29 cellular contexts compared by ENCODE assay signal in the genomic region with DNA sequence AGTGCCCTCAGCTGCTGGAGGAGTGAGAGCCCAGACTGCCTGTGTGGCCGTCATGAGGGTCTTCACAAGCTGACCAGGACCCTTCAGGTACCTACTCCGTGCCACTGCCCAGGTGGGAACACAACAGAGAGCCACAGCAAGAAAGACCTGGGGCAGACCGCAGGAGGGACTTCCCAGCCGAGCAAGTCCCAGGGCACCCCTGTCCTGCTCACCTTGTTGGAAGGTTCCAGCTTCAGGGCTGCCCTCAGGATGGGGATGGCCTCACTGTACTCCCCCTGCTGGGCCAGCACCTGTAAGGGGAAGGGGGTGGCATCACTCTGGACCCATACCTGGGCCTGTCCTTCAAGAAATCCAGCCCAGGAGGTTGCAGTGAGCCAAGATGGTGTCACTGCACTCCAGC.
"Had no signal": no experiment of that assay in that cellular context is flagged by ENCODE, and none has a peak within 500 bp of the region (broad histone marks: within the 10 kb centered on the region; RNA-seq: fewer than 3 reads in every experiment).

No MANE protein-coding gene starts in this region.

- H3K4me3 ChIP-seq: left lung, lower lobe of right lung, ovary, smooth muscle cell, suprapubic skin, tibial artery, upper lobe of right lung had no signal

- H3K9me3 ChIP-seq: left lung, lower lobe of right lung, neutrophil, ovary, suprapubic skin, tibial artery, upper lobe of right lung had no signal

- H3K36me3 ChIP-seq: ovary had no signal

- H3K9me3 Mint-ChIP-seq: activated B cell treated with CpG ODN at 0.5 μM for 24 hours; activated naive CD4-positive, alpha-beta T cell treated with anti-CD3 and anti-CD28 coated beads, Interleukin-2, amount 50 U/mL, for 72 hours; activated T-cell treated with anti-CD3 and anti-CD28 coated beads, Interleukin-2, amount 50 U/mL, for 72 hours; nephron; T-helper 2 cell treated with Interferon-gamma antibody and Interleukin-4, amounts not matched to agents 5 μg/mL and 100 μg/mL, for 36 hours had no signal

- H3K27me3 ChIP-seq: left lung, neutrophil, ovary, suprapubic skin, tibial artery, upper lobe of right lung had no signal

- DNase-seq: activated B cell treated with CpG ODN at 0.5 μM for 24 hours; activated CD8-positive, alpha-beta T cell treated with anti-CD3 and anti-CD28 coated beads, Interleukin-2, amount 10 ng/mL, durations not matched to agents 7 days and 5 days; activated naive CD4-positive, alpha-beta T cell; activated T-cell treated with anti-CD3 and anti-CD28 coated beads for 4 hours; activated T-cell treated with anti-CD3 and anti-CD28 coated beads, Interleukin-2, amount 50 U/mL, for 72 hours; dermis blood vessel endothelial cell; effector CD4-positive, alpha-beta T cell; glutamatergic neuron; left lung; lower lobe of right lung; mesenchymal stem cell; ovary; stimulated activated CD4-positive, alpha-beta T cell treated with anti-CD3 and anti-CD28 coated beads, Interleukin-1b, Interleukin-23, amount 100 ng/mL, for 48 hours; stimulated activated CD4-positive, alpha-beta T cell treated with anti-CD3 and anti-CD28 coated beads, Interleukin-4, amount 100 ng/mL, for 4 hours; stimulated activated CD8-positive, alpha-beta memory T cell treated with anti-CD3 and anti-CD28 coated beads, Interleukin-4, amount 100 ng/mL, for 48 hours; stimulated activated naive CD4-positive, alpha-beta T cell; tibial artery; upper lobe of right lung had no signal

- H3K4me2 ChIP-seq: smooth muscle cell had no signal

- H3K27ac ChIP-seq: left lung, lower lobe of right lung, neutrophil, ovary, suprapubic skin, tibial artery, upper lobe of right lung had no signal

- ATAC-seq: activated CD8-positive, alpha-beta T cell treated with anti-CD3 and anti-CD28 coated beads, Interleukin-2, amount 10 ng/mL, durations not matched to agents 7 days and 5 days; activated naive CD4-positive, alpha-beta T cell treated with anti-CD3 and anti-CD28 coated beads, Interleukin-2, amount 50 U/mL, for 72 hours; activated T-cell treated with anti-CD3 and anti-CD28 coated beads, Interleukin-2, amount 50 U/mL, for 72 hours; left lung had no signal

- H3K27ac Mint-ChIP-seq: activated B cell treated with CpG ODN at 0.5 μM for 24 hours; activated CD8-positive, alpha-beta T cell treated with anti-CD3 and anti-CD28 coated beads, Interleukin-2, amount 10 ng/mL, durations not matched to agents 7 days and 5 days; activated T-cell treated with anti-CD3 and anti-CD28 coated beads, Interleukin-2, amount 50 U/mL, for 72 hours; nephron; progenitor cell of endocrine pancreas; T-helper 2 cell treated with Interferon-gamma antibody and Interleukin-4, amounts not matched to agents 5 μg/mL and 100 μg/mL, for 36 hours had no signal

- FAIRE-seq: colon, endometrium, frontal cortex, islet of Langerhans had no signal

- H3K4me1 ChIP-seq: left lung, lower lobe of right lung, suprapubic skin, tibial artery, upper lobe of right lung had no signal

- H3K4me3 Mint-ChIP-seq: activated B cell treated with CpG ODN at 0.5 μM for 24 hours; activated CD8-positive, alpha-beta T cell treated with anti-CD3 and anti-CD28 coated beads, Interleukin-2, amount 10 ng/mL, durations not matched to agents 7 days and 5 days; activated T-cell treated with anti-CD3 and anti-CD28 coated beads, Interleukin-2, amount 50 U/mL, for 72 hours; nephron; T-helper 2 cell treated with Interferon-gamma antibody and Interleukin-4, amounts not matched to agents 5 μg/mL and 100 μg/mL, for 36 hours had no signal

- H3K4me1 Mint-ChIP-seq: activated B cell treated with CpG ODN at 0.5 μM for 24 hours, nephron had no signal
